In genomic region chr9:112546149-112547012, GRCh38 we compare ENCODE assay signal across 13 cellular contexts. TPM values are rescaled to one million over a fixed set of nuclear protein-coding genes. Genes with fewer than 3 reads are reported as not detected.
DNase-seq lines count a peak whose midpoint lies in the region; ATAC-seq, FAIRE-seq and TF ChIP-seq lines count a peak whose summit lies in the region.
"Had no signal": no experiment of that assay in that cellular context is flagged by ENCODE, and none has a peak within 500 bp of the region (broad histone marks: within the 10 kb centered on the region; RNA-seq: fewer than 3 reads in every experiment).

No MANE protein-coding gene starts in this region.

- H3K27ac Mint-ChIP-seq in astrocyte (ENCODE audit: unreplicated experiment), result peak overlapping the region; percentile 64
- no peak overlapping the region for H3K27ac Mint-ChIP-seq in activated CD4-positive, alpha-beta memory T cell treated with anti-CD3 and anti-CD28 coated beads, Interleukin-2, amount 10 ng/mL, durations not matched to agents 7 days and 5 days

- H3K27ac ChIP-seq in IMR-90 (ENCODE audit: insufficient read depth, low read length) (no peak overlapping the region), astrocyte (ENCODE audit: low read depth, low read length) (no peak overlapping the region)

- H4K8ac ChIP-seq in IMR-90 (ENCODE audit: low read depth in 2 of 2, low read length in 2 of 2), result no peak overlapping the region

- H3K4ac ChIP-seq in IMR-90 (ENCODE audit: low read depth, low read length), result no peak overlapping the region

- no TSS peak for BruUV-seq in IMR-90 (replicated peaks; lab: Mats Ljungman, UMichigan)

- H3K56ac ChIP-seq in IMR-90 (ENCODE audit: extremely low read depth, insufficient read depth, low read length), result no peak overlapping the region

- H3K18ac ChIP-seq in IMR-90 (ENCODE audit: low read depth, low read length), result no peak overlapping the region

- DNase-seq in ELR (ENCODE audit: low read depth), result peak; percentile 19
- peak; percentile 18 for DNase-seq in IMR-90
- DNase-seq in astrocyte (ENCODE audit: low read depth), result peak; percentile 70
- peak; percentile 58 for DNase-seq in myocyte (ENCODE audit: low read depth)
- no peak for DNase-seq in kidney glomerular epithelial cell (lab: John Stamatoyannopoulos, UW)
- no peak for DNase-seq in activated CD4-positive, alpha-beta memory T cell treated with anti-CD3 and anti-CD28 coated beads, Interleukin-2, amount 10 ng/mL, durations not matched to agents 7 days and 5 days
- DNase-seq in urothelium cell line (ENCODE audit: low spot score), result no peak
- no peak for DNase-seq in GM13976 (ENCODE audit: low spot score)
- DNase-seq: activated CD4-positive, alpha-beta T cell treated with anti-CD3 and anti-CD28 coated beads for 4 hours; GOT3; midbrain; NCI-H187 treated with DMSO at 0.1 percent for 48 hours; stimulated activated naive CD4-positive, alpha-beta T cell treated with Interleukin-2 at 50 U/mL for 16 hours had no signal

- H3K36me3 Mint-ChIP-seq in astrocyte (ENCODE audit: low read depth, unreplicated experiment), result no peaks in the 10 kb centered on the region
- H3K36me3 Mint-ChIP-seq in activated CD4-positive, alpha-beta memory T cell treated with anti-CD3 and anti-CD28 coated beads, Interleukin-2, amount 10 ng/mL, durations not matched to agents 7 days and 5 days (ENCODE audit: low read depth), result no peaks in the 10 kb centered on the region

- WGBS in IMR-90 (ENCODE audit: extremely low coverage in 2 of 2, insufficient read length in 1 of 2), 2 experiments, result no CpG with 5 or more reads among the region's 4 CpGs

- no peak overlapping the region for H4K5ac ChIP-seq in IMR-90 (ENCODE audit: low read depth, low read length)

- ATAC-seq in IMR-90 (ENCODE audit: low read depth), result peak; percentile 39

- H3K4me1 ChIP-seq in IMR-90 (ENCODE audit: control insufficient read depth, insufficient read depth, low read length) (peaks cover 5% of the 10 kb centered on the region; the same call in 1 of the 2 replicates), astrocyte (ENCODE audit: insufficient read depth, low read length) (peaks cover 5% of the 10 kb centered on the region)

- H4K20me1 ChIP-seq in IMR-90 (ENCODE audit: insufficient read depth, low read length) (no peaks in the 10 kb centered on the region), astrocyte (ENCODE audit: insufficient read depth, low read length) (no peaks in the 10 kb centered on the region)

- no peak overlapping the region for H2BK120ac ChIP-seq in IMR-90 (ENCODE audit: low read depth, low read length)

- peaks cover 3% of the 10 kb centered on the region for H3K79me2 ChIP-seq in astrocyte (ENCODE audit: insufficient read depth, low read length)

- no peak overlapping the region for H2AK9ac ChIP-seq in IMR-90 (replicated peaks; ENCODE audit: low read depth, low read length, poor library complexity)

- H2BK5ac ChIP-seq in IMR-90 (ENCODE audit: low read depth, low read length, poor library complexity, severe bottlenecking), result no peak overlapping the region

- dilution Hi-C loops in IMR-90 (cut with HindIII; ENCODE audit: low sequenced_read_pairs, unreplicated experiment), result no loop called here

- CTCF ChIA-PET in IMR-90 (lab: Yijun Ruan, JAX), result no interaction called here
- CTCF ChIA-PET in activated CD4-positive, alpha-beta memory T cell treated with anti-CD3 and anti-CD28 coated beads, Interleukin-2, amount 10 ng/mL, durations not matched to agents 7 days and 5 days (lab: Charles Lee), result no interaction called here

- H3K27me3 ChIP-seq in IMR-90 (ENCODE audit: control insufficient read depth, insufficient read depth, low read length), result peaks cover 4% of the 10 kb centered on the region; the same call in 1 of the 2 replicates
- H3K27me3 ChIP-seq in astrocyte (ENCODE audit: insufficient read depth, low read length), result no peaks in the 10 kb centered on the region

- intact Hi-C loops in IMR-90 (cut with micrococcal nuclease), result no loop called here

- TF ChIP-seq POLR2A in IMR-90 (IDR thresholded peaks at IDR 0.05; ENCODE audit: low read depth, low read length), result no peak

- H2BK20ac ChIP-seq in IMR-90 (ENCODE audit: low read depth, low read length), result no peak overlapping the region

- H4K91ac ChIP-seq in IMR-90 (ENCODE audit: insufficient read depth, low read depth, low read length), result no peak overlapping the region

- no peaks in the 10 kb centered on the region for H3K27me3 Mint-ChIP-seq in astrocyte (ENCODE audit: low read depth, unreplicated experiment)
- H3K27me3 Mint-ChIP-seq in activated CD4-positive, alpha-beta memory T cell treated with anti-CD3 and anti-CD28 coated beads, Interleukin-2, amount 10 ng/mL, durations not matched to agents 7 days and 5 days, result no peaks in the 10 kb centered on the region

- H3K9ac ChIP-seq in IMR-90 (ENCODE audit: low read depth, low read length) (no peak overlapping the region), astrocyte (ENCODE audit: low read length) (no peak overlapping the region)

- H3K23ac ChIP-seq in IMR-90 (ENCODE audit: low read depth, low read length), result no peak overlapping the region

- H2BK15ac ChIP-seq in IMR-90 (ENCODE audit: low read depth, low read length), result no peak overlapping the region

- H3K4me3 Mint-ChIP-seq in astrocyte (ENCODE audit: unreplicated experiment), result no peak overlapping the region
- no peak overlapping the region for H3K4me3 Mint-ChIP-seq in activated CD4-positive, alpha-beta memory T cell treated with anti-CD3 and anti-CD28 coated beads, Interleukin-2, amount 10 ng/mL, durations not matched to agents 7 days and 5 days

- no peaks in the 10 kb centered on the region for H3K9me3 Mint-ChIP-seq in astrocyte (ENCODE audit: unreplicated experiment)
- H3K9me3 Mint-ChIP-seq in activated CD4-positive, alpha-beta memory T cell treated with anti-CD3 and anti-CD28 coated beads, Interleukin-2, amount 10 ng/mL, durations not matched to agents 7 days and 5 days, result no peaks in the 10 kb centered on the region

- H3K4me2 ChIP-seq in IMR-90 (ENCODE audit: low read depth, low read length) (peak overlapping the region; percentile 17; the same call in 1 of the 2 replicates), astrocyte (ENCODE audit: low read length) (no peak overlapping the region)

- POLR2A ChIA-PET in IMR-90 (lab: Charles Lee; ENCODE audit: unreplicated experiment), result no interaction called here
- POLR2A ChIA-PET in activated CD4-positive, alpha-beta memory T cell treated with anti-CD3 and anti-CD28 coated beads, Interleukin-2, amount 10 ng/mL, durations not matched to agents 7 days and 5 days (lab: Charles Lee), result no interaction called here

- TF ChIP-seq CTCF in IMR-90 (conservative IDR thresholded peaks at IDR 0.05; ENCODE audit: low read depth, low read length), result no peak
- no peak for TF ChIP-seq CTCF in astrocyte (IDR thresholded peaks at IDR 0.05; ENCODE audit: insufficient read depth, low read depth, low read length)
- TF ChIP-seq CTCF in GM13976 (IDR thresholded peaks at IDR 0.05; ENCODE audit: borderline replicate concordance, control extremely low read depth, extremely low read depth, insufficient read depth, missing control alignments), result no peak

- no peak overlapping the region for H2AK5ac ChIP-seq in IMR-90 (ENCODE audit: low read depth, low read length)

- H3K9me3 ChIP-seq in IMR-90 (ENCODE audit: control insufficient read depth, insufficient read depth, low read length) (no peaks in the 10 kb centered on the region), astrocyte (ENCODE audit: insufficient read depth, low read depth, low read length) (no peaks in the 10 kb centered on the region)

- H3K9me1 ChIP-seq in IMR-90 (ENCODE audit: insufficient read depth, low read length), result no peaks in the 10 kb centered on the region; the same call in 1 of the 2 replicates

- H3K36me3 ChIP-seq in IMR-90 (ENCODE audit: control insufficient read depth, insufficient read depth, low read length), result no peaks in the 10 kb centered on the region
- H3K36me3 ChIP-seq in astrocyte (ENCODE audit: insufficient read depth, low read length), result no peaks in the 10 kb centered on the region

- H2AFZ ChIP-seq in IMR-90 (replicated peaks; ENCODE audit: low read length, poor library complexity) (no peak overlapping the region), astrocyte (ENCODE audit: low read depth, low read length) (no peak overlapping the region)

- H3K4me3 ChIP-seq in IMR-90 (ENCODE audit: insufficient read depth, low read depth, low read length), result no peak overlapping the region
- no peak overlapping the region for H3K4me3 ChIP-seq in astrocyte (ENCODE audit: insufficient read depth, low read depth, low read length)

- H3K4me1 Mint-ChIP-seq in astrocyte (ENCODE audit: low read depth, unreplicated experiment), result peaks cover 14% of the 10 kb centered on the region
- H3K4me1 Mint-ChIP-seq in activated CD4-positive, alpha-beta memory T cell treated with anti-CD3 and anti-CD28 coated beads, Interleukin-2, amount 10 ng/mL, durations not matched to agents 7 days and 5 days, result peaks cover 12% of the 10 kb centered on the region

- 0 out of 4 replicates have a peak, but pooled peaks cover 3 to 4% of the 10 kb centered on the region in 2 experiments for H3K79me1 ChIP-seq in IMR-90 (ENCODE audit: low read depth in 1 of 2, low read length in 2 of 2)

- in situ Hi-C loops in IMR-90 (cut with MboI; ENCODE audit: low sequenced_read_pairs), result no loop called here
- in situ Hi-C loops in GM13976 (cut with MboI; ENCODE audit: low sequenced_read_pairs, unreplicated experiment), result no loop called here

- TF ChIP-seq RAD21 in IMR-90 (IDR thresholded peaks at IDR 0.05; ENCODE audit: low read length), result no peak

- FAIRE-seq in astrocyte (lab: Jason Lieb, UNC), result no peak
- no peak for FAIRE-seq in urothelium cell line (lab: Jason Lieb, UNC)

- H3K14ac ChIP-seq in IMR-90 (replicated peaks; ENCODE audit: low read depth, low read length), result no peak overlapping the region

TF ChIP-seq in IMR-90, 13 proteins besides CTCF, POLR2A, EP300 and RAD21 (continues in another document):
- TF ChIP-seq SMC3 (IDR thresholded peaks at IDR 0.05; ENCODE audit: low read depth, low read length) (no peak), CHD1 (IDR thresholded peaks at IDR 0.05; ENCODE audit: low read depth, low read length) (no peak)

RNA-seq across cellular contexts. Expression of gene KIAA1958, which starts 59.8 kb away (rescaled TPM):
- 1.4 and 1.8 TPM in 2 replicates for total RNA-seq in IMR-90 (2012; rRNA removed)
- 0.65 and 0.75 TPM in 2 replicates for polyA plus RNA-seq in IMR-90 (2012; rRNA removed)
- polyA plus RNA-seq in IMR-90 (2012; cell fraction: cytosol; rRNA removed), result 0.37 and 0.41 TPM in 2 replicates
- polyA plus RNA-seq in IMR-90 (2012; cell fraction: nucleus; rRNA removed; ENCODE audit: low replicate concordance), result 0.61 and 0.91 TPM in 2 replicates
- 10.4 and 12.0 TPM in 2 replicates for total RNA-seq in astrocyte
- total RNA-seq in myocyte, result 1.4 and 1.8 TPM in 2 replicates
- polyA plus RNA-seq in myocyte (2012), result 1.1 TPM
- total RNA-seq in activated CD4-positive, alpha-beta memory T cell treated with anti-CD3 and anti-CD28 coated beads, Interleukin-2, amount 10 ng/mL, durations not matched to agents 7 days and 5 days, result 1 to 10 TPM; 6.9 to 7.4 TPM

Comparison
In these comparisons a context has a peak if more than half of its experiments do, and no peak if none do; other contexts are left out.
1. DNase-seq: peak in ELR (single experiment), IMR-90 (single experiment), astrocyte (single experiment) and myocyte (single experiment); none in kidney glomerular epithelial cell (single experiment), activated CD4-positive, alpha-beta memory T cell treated with anti-CD3 and anti-CD28 coated beads, Interleukin-2, amount 10 ng/mL, durations not matched to agents 7 days and 5 days (single experiment), urothelium cell line (single experiment) and GM13976 (single experiment).